Comparison of ENCODE assay signal across 8 cellular contexts in genomic region chr10:119253433-119254174, GRCh38. TPM values are rescaled to one million over a fixed set of nuclear protein-coding genes. Genes with fewer than 3 reads are reported as not detected.
A peak's percentile ranks its signal among the peaks of the same experiment; 100 is the strongest.
DNase-seq lines count a peak whose midpoint lies in the region; TF ChIP-seq lines count a peak whose summit lies in the region.

No MANE protein-coding gene starts in this region.

- H3K9me3 Mint-ChIP-seq in nephron: no peaks in the 10 kb centered on the region

- 51 to 59% methylated on average over 16 of the region's 16 CpGs for WGBS in esophagus, 2 donors
- 51 to 60% methylated on average over 3 to 16 of the region's 16 CpGs for WGBS in transverse colon (ENCODE audit: low coverage in 1 of 2), 2 donors

- peak; percentile 50 for DNase-seq in GOT3 (lab: John Stamatoyannopoulos, UW)
- peak; percentile 79 for DNase-seq in activated CD4-positive, alpha-beta T cell treated with anti-CD3 and anti-CD28 coated beads for 48 hours
- peak; percentile 42 for DNase-seq in transverse colon
- DNase-seq in NCI-H2227 (lab: John Stamatoyannopoulos, UW; ENCODE audit: unreplicated experiment): no peak
- no peak for DNase-seq in MV-4-11 (lab: John Stamatoyannopoulos, UW)
- no peak for DNase-seq in iPS-NIHi7 (ENCODE audit: extremely low spot score)

- H3K9me3 ChIP-seq in esophagus (ENCODE audit: control insufficient read depth in 2 of 2, insufficient read depth in 1 of 2, low read depth in 1 of 2, low read length in 1 of 2) (no peaks in the 10 kb centered on the region), transverse colon (no peaks in the 10 kb centered on the region)

- H3K27ac ChIP-seq in esophagus (ENCODE audit: low read depth in 2 of 2, low read length in 1 of 2) (peak overlapping the region; percentile 36 to 65), transverse colon (peak overlapping the region; percentile 83 to 86 (median 85))

- H3K27ac Mint-ChIP-seq in nephron: peak overlapping the region; percentile 82 to 98 (median 87)

- H3K4me3 Mint-ChIP-seq in nephron: peak overlapping the region in 2 of 3 experiments; percentile 39 to 66

- H3K36me3 Mint-ChIP-seq in nephron (ENCODE audit: low read depth): no peaks in the 10 kb centered on the region

- no peak for TF ChIP-seq CTCF in nephron (IDR thresholded peaks at IDR 0.05; ENCODE audit: unreplicated experiment in 3 of 3)
- TF ChIP-seq CTCF in transverse colon (IDR thresholded peaks at IDR 0.05): no peak

- peaks cover 50% of the 10 kb centered on the region for H3K4me1 Mint-ChIP-seq in nephron

- in situ Hi-C loops in transverse colon (cut with MboI; ENCODE audit: low pct_ligation_motif_present in 1 of 4, low pct_unique_long_range_greater_than_20kb in 1 of 4, low sequenced_read_pairs in 3 of 4): no loop called here

- H3K36me3 ChIP-seq in esophagus (ENCODE audit: control insufficient read depth in 2 of 2, insufficient read depth in 2 of 2, low read length in 1 of 2) (no peaks in the 10 kb centered on the region), transverse colon (no peaks in the 10 kb centered on the region)

- H3K27me3 Mint-ChIP-seq in nephron (ENCODE audit: low read depth): peaks cover 4% of the 10 kb centered on the region

- peaks cover 2 to 4% of the 10 kb centered on the region in 2 donors for H3K4me1 ChIP-seq in esophagus (ENCODE audit: control insufficient read depth in 2 of 2, insufficient read depth in 2 of 2, low read length in 1 of 2)
- peaks cover 26 to 71% (median 36%) of the 10 kb centered on the region in 4 donors for H3K4me1 ChIP-seq in transverse colon

- H3K27me3 ChIP-seq in esophagus (ENCODE audit: control insufficient read depth in 1 of 2, insufficient read depth in 2 of 2, low read length in 2 of 2) (no peaks in the 10 kb centered on the region), transverse colon (no peaks in the 10 kb centered on the region)

- no peak overlapping the region for H3K4me3 ChIP-seq in esophagus (ENCODE audit: low read depth in 1 of 2, low read length in 2 of 2)
- no peak overlapping the region for H3K4me3 ChIP-seq in transverse colon

- TF ChIP-seq POLR2A in transverse colon (IDR thresholded peaks at IDR 0.05): no peak

- intact Hi-C loops in transverse colon (cut with DNase I; ENCODE audit: low total_unique reads): loop anchor here (5.0 kb wide), 1 partner anchor 41 kb away; no protein-coding TSS in a partner anchor

- TF ChIP-seq EP300 in transverse colon (IDR thresholded peaks at IDR 0.05; ENCODE audit: low read depth): no peak

RNA-seq across cellular contexts. Expression of gene GRK5, which starts 46.2 kb away (rescaled TPM):
- 1 to 10 TPM; 3.1 to 5.2 TPM for polyA plus RNA-seq in esophagus
- 100 to 1,000 TPM in 1 of 4 donors, 10 to 100 TPM in 1, 1 to 10 TPM in 2; 6.0 to 111 (median 9.5) TPM for total RNA-seq in transverse colon

Comparison
In these comparisons a context has a peak if more than half of its experiments do, and no peak if none do; other contexts are left out.
1. DNase-seq: peak in GOT3 (single experiment), activated CD4-positive, alpha-beta T cell treated with anti-CD3 and anti-CD28 coated beads for 48 hours (single experiment) and transverse colon (single experiment); none in NCI-H2227 (single experiment), MV-4-11 (single experiment) and iPS-NIHi7 (single experiment).